Comparison of ENCODE assay signal across 25 cellular contexts in the genomic region with DNA sequence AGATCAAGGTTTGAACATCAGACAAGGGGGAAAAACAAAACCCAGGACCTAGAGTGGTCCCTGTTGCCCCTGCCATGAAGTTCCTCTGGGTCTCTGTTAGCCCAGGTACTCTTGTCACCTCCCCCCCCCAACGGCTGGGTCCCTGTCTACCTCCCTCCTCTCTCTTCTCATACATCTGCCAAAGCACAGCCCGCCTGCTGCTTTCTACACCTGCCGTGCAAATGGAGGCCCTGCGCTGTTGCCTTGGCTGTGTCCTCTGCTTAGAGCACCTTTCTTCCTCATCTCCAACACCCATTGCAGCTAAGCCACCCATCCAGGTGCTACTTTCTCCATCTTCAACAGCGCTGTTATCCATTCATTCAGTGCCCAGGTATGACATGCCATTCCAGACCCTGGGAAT.
DNase-seq lines count a peak whose midpoint lies in the region; TF ChIP-seq lines count a peak whose summit lies in the region.
"Had no signal": no experiment of that assay in that cellular context is flagged by ENCODE, and none has a peak within 500 bp of the region (broad histone marks: within the 10 kb centered on the region; RNA-seq: fewer than 3 reads in every experiment).

No MANE protein-coding gene starts in this region.

- no peak overlapping the region for H3K4me3 Mint-ChIP-seq in H9
- H3K4me3 Mint-ChIP-seq in brain: no peak overlapping the region
- H3K4me3 Mint-ChIP-seq in neural progenitor cell: peak overlapping the region; percentile 22
- H3K4me3 Mint-ChIP-seq: CD8-positive, alpha-beta T cell; GM23338; T-cell had no signal

- no peaks in the 10 kb centered on the region for H3K79me1 ChIP-seq in H9 (ENCODE audit: insufficient read depth, low read depth, low read length, poor library complexity, severe bottlenecking)

- BruUV-seq in mammary epithelial cell (replicated peaks; lab: Mats Ljungman, UMichigan): no TSS peak

- H4K5ac ChIP-seq in H9 (ENCODE audit: insufficient read length, low read depth, low read length): no peak overlapping the region

- no peaks in the 10 kb centered on the region for H3K79me2 ChIP-seq in H9 (ENCODE audit: insufficient read depth, low read length)
- no peaks in the 10 kb centered on the region for H3K79me2 ChIP-seq in neural progenitor cell (ENCODE audit: low read depth)
- no peaks in the 10 kb centered on the region for H3K79me2 ChIP-seq in mammary epithelial cell (ENCODE audit: insufficient read depth, low read length)

- no peaks in the 10 kb centered on the region for H3K36me3 ChIP-seq in neural progenitor cell
- no peaks in the 10 kb centered on the region for H3K36me3 ChIP-seq in mammary epithelial cell (ENCODE audit: insufficient read depth, low read length)
- H3K36me3 ChIP-seq: HAP-1, MG63, SJSA1 had no signal

- H3K23me2 ChIP-seq in H9 (ENCODE audit: insufficient read length, low read depth, low read length, poor library complexity, severe bottlenecking): no peaks in the 10 kb centered on the region

- H3K27ac Mint-ChIP-seq in H9 (no peak overlapping the region), brain (peak overlapping the region in 3 of 5 experiments; percentile 6 to 59 (median 9)), neural progenitor cell (peak overlapping the region; percentile 35)
- H3K27ac Mint-ChIP-seq: CD8-positive, alpha-beta T cell; GM23338; T-cell had no signal

- H3T11ph ChIP-seq in H9 (ENCODE audit: low read length): no peak overlapping the region

- no peak overlapping the region for H4K91ac ChIP-seq in H9 (ENCODE audit: insufficient read length, low read depth, low read length)

- H4K8ac ChIP-seq in H9 (replicated peaks; ENCODE audit: insufficient read length, low read depth, low read length): no peak overlapping the region

- H3K18ac ChIP-seq in H9 (ENCODE audit: insufficient read length, low read depth, low read length): no peak overlapping the region

- no peak overlapping the region for H3K23ac ChIP-seq in H9 (ENCODE audit: insufficient read length, low read depth, low read length)

- H3K4me1 Mint-ChIP-seq in H9 (peaks cover 32 to 54% of the 10 kb centered on the region in 2 experiments), brain (peaks cover 60% of the 10 kb centered on the region), neural progenitor cell (peaks cover 64% of the 10 kb centered on the region)

- H3K9ac ChIP-seq in H9 (ENCODE audit: extremely low read depth, insufficient read length, low read length) (no peak overlapping the region), neural progenitor cell (no peak overlapping the region), mammary epithelial cell (ENCODE audit: insufficient read depth, low read length) (no peak overlapping the region)

- H3K9me3 Mint-ChIP-seq in H9 (peaks cover 9% of the 10 kb centered on the region in 2 experiments), brain (peaks cover 5 to 8% (median 5%) of the 10 kb centered on the region in 5 experiments), neural progenitor cell (peaks cover 5% of the 10 kb centered on the region)

- TF ChIP-seq CTCF in H9 (conservative IDR thresholded peaks at IDR 0.05): no peak
- TF ChIP-seq CTCF in brain (conservative IDR thresholded peaks at IDR 0.05): no peak
- TF ChIP-seq CTCF in neural progenitor cell (IDR thresholded peaks at IDR 0.05): no peak
- TF ChIP-seq CTCF in mammary epithelial cell (conservative IDR thresholded peaks at IDR 0.05 in 1 of 2, IDR thresholded peaks at IDR 0.05 in 1 of 2; ENCODE audit: extremely low read depth in 1 of 2, insufficient read depth in 1 of 2, low read depth in 1 of 2, low read length in 2 of 2): no peak

- no peak overlapping the region for H2BK12ac ChIP-seq in H9 (ENCODE audit: insufficient read length, low read depth, low read length)

- H3K27me3 Mint-ChIP-seq in H9 (ENCODE audit: low read depth): peaks cover 5% of the 10 kb centered on the region
- peaks cover 4% of the 10 kb centered on the region for H3K27me3 Mint-ChIP-seq in brain
- peaks cover 2% of the 10 kb centered on the region for H3K27me3 Mint-ChIP-seq in neural progenitor cell (ENCODE audit: insufficient read depth, low read depth)
- H3K27me3 Mint-ChIP-seq: T-cell had no signal

- H2AFZ ChIP-seq in H9 (ENCODE audit: low read length) (no peak overlapping the region), neural progenitor cell (replicated peaks) (no peak overlapping the region), mammary epithelial cell (ENCODE audit: low read depth, low read length) (no peak overlapping the region)
- H2AFZ ChIP-seq: GM23338 had no signal

- peaks cover 26% of the 10 kb centered on the region for H3F3A ChIP-seq in neural progenitor cell (ENCODE audit: low read depth)

- H3K4me3 ChIP-seq in neural progenitor cell (no peak overlapping the region), mammary epithelial cell (replicated peaks in 1 of 3; ENCODE audit: insufficient read depth in 1 of 3, low read depth in 2 of 3, low read length in 3 of 3) (no peak overlapping the region)
- H3K4me3 ChIP-seq: GM12878, GM23338, HAP-1, MG63, SJSA1 had no signal

- in situ Hi-C loops in mammary epithelial cell (cut with MboI; ENCODE audit: low sequenced_read_pairs in 2 of 2): no loop called here

- H3K27me3 ChIP-seq in H9 (ENCODE audit: insufficient read depth, low read length) (no peaks in the 10 kb centered on the region), neural progenitor cell (no peaks in the 10 kb centered on the region), mammary epithelial cell (ENCODE audit: insufficient read depth, low read length) (peaks cover 2% of the 10 kb centered on the region)
- H3K27me3 ChIP-seq: MG63, SJSA1 had no signal

- no peak overlapping the region for H3K4me2 ChIP-seq in H9 (ENCODE audit: insufficient read depth, insufficient read length, low read length)
- H3K4me2 ChIP-seq in neural progenitor cell: no peak overlapping the region
- no peak overlapping the region for H3K4me2 ChIP-seq in mammary epithelial cell (ENCODE audit: insufficient read depth, low read depth, low read length)
- H3K4me2 ChIP-seq: GM23338 had no signal

- peaks cover 4 to 11% (median 8%) of the 10 kb centered on the region in 3 experiments for H3K36me3 Mint-ChIP-seq in H9 (ENCODE audit: insufficient read depth in 1 of 3, low read depth in 3 of 3)
- peaks cover 16% of the 10 kb centered on the region for H3K36me3 Mint-ChIP-seq in brain
- peaks cover 6% of the 10 kb centered on the region for H3K36me3 Mint-ChIP-seq in neural progenitor cell

- no peak for DNase-seq in H9
- DNase-seq in NCI-H2171 (lab: John Stamatoyannopoulos, UW): peak; percentile 25
- no peak for DNase-seq in neural progenitor cell (ENCODE audit: low spot score)
- DNase-seq in mammary epithelial cell: no peak
- DNase-seq in CD1c-positive myeloid dendritic cell (ENCODE audit: extremely low spot score): no peak
- no peak for DNase-seq in NCI-H1436 (lab: John Stamatoyannopoulos, UW)
- DNase-seq: C1 segment of cervical spinal cord; Caco-2; CD8-positive, alpha-beta T cell; GDM1; KG1; MG63; NCI-H1105 treated with DMSO at 0.1 percent for 48 hours; NCI-H1930; NCI-H2107; NCI-H226; NCI-H524 treated with DMSO at 0.1 percent for 48 hours; NCI-H82; RPMI8226; T-cell had no signal

- H3K27ac ChIP-seq in H9 (ENCODE audit: insufficient read length, low read depth, low read length) (no peak overlapping the region), neural progenitor cell (no peak overlapping the region), mammary epithelial cell (ENCODE audit: insufficient read depth, low read depth, low read length) (no peak overlapping the region)
- H3K27ac ChIP-seq: SJSA1 had no signal

- H3K9me3 ChIP-seq in H9 (ENCODE audit: control insufficient read depth, low read depth, low read length): no peaks in the 10 kb centered on the region
- no peaks in the 10 kb centered on the region for H3K9me3 ChIP-seq in neural progenitor cell (ENCODE audit: low read depth)
- H3K9me3 ChIP-seq in mammary epithelial cell (replicated peaks; ENCODE audit: insufficient read depth, low read length): no peaks in the 10 kb centered on the region
- H3K9me3 ChIP-seq: HAP-1, SJSA1 had no signal

- intact Hi-C loops in mammary epithelial cell (cut with micrococcal nuclease): no loop called here

- WGBS in H9 (ENCODE audit: extremely low coverage, insufficient read length, low lambda C conversion rate): no CpG with 5 or more reads among the region's 5 CpGs
- 98% methylated on average over 4 of the region's 5 CpGs for WGBS in mammary epithelial cell (ENCODE audit: low coverage, missing lambda C conversion rate)

- H2AK5ac ChIP-seq in H9 (ENCODE audit: insufficient read length, low read length): no peak overlapping the region

- H2BK20ac ChIP-seq in H9 (ENCODE audit: low read depth, low read length, poor library complexity, severe bottlenecking): no peak overlapping the region

- no peak overlapping the region for H3K56ac ChIP-seq in H9 (ENCODE audit: insufficient read length, low read depth, low read length)

- peak overlapping the region; percentile 70; the same call in 1 of the 2 replicates for H3K14ac ChIP-seq in H9 (ENCODE audit: insufficient read depth, low read length)

- CTCF ChIA-PET in mammary epithelial cell (lab: Charles Lee; ENCODE audit: low non-redundant PET): no interaction called here

- no peak overlapping the region for H2BK120ac ChIP-seq in H9 (ENCODE audit: low read depth, low read length, poor library complexity, severe bottlenecking)

- dilution Hi-C loops in mammary epithelial cell (cut with HindIII; ENCODE audit: low sequenced_read_pairs): no loop called here

- no peak overlapping the region for H3K4ac ChIP-seq in H9 (ENCODE audit: low read depth, low read length)

- H2BK15ac ChIP-seq in H9 (ENCODE audit: low read depth, low read length): no peak overlapping the region

- no peaks in the 10 kb centered on the region; the same call in 1 of the 2 replicates for H3K4me1 ChIP-seq in H9 (ENCODE audit: insufficient read depth, low read length)
- peaks cover 53% of the 10 kb centered on the region for H3K4me1 ChIP-seq in neural progenitor cell
- H3K4me1 ChIP-seq in mammary epithelial cell (ENCODE audit: insufficient read depth, low read length): no peaks in the 10 kb centered on the region
- H3K4me1 ChIP-seq: Caco-2, HAP-1 had no signal

- H2BK5ac ChIP-seq in H9 (ENCODE audit: insufficient read length, low read length): no peak overlapping the region

- H4K20me1 ChIP-seq in H9 (ENCODE audit: control insufficient read depth, insufficient read depth, insufficient read length) (no peaks in the 10 kb centered on the region), neural progenitor cell (ENCODE audit: low read depth) (peaks cover 28% of the 10 kb centered on the region), mammary epithelial cell (ENCODE audit: insufficient read depth, low read length) (no peaks in the 10 kb centered on the region)

Comparison
In these comparisons a context has a peak if more than half of its experiments do, and no peak if none do; other contexts are left out.
1. H3K27ac Mint-ChIP-seq: peak in brain (3 of 5) and neural progenitor cell (single experiment); none in H9 (0 of 3).